Comparison of ENCODE assay signal across 1 cellular context in genomic region chr18:3654442-3655253, GRCh38.
A peak's percentile ranks its signal among the peaks of the same experiment; 100 is the strongest.
TF ChIP-seq lines count a peak whose summit lies in the region.

No MANE protein-coding gene starts in this region.

TF ChIP-seq in K562, 482 proteins besides CTCF, POLR2A, EP300 and RAD21 (continued from another document and continues in another):
- TF ChIP-seq CUX1 (CRISPR knock-in tag; IDR thresholded peaks at IDR 0.05) (peak; percentile 89), NUFIP1 (IDR thresholded peaks at IDR 0.05; ENCODE audit: partially characterized antibody) (no peak), TCFL5 (CRISPR knock-in tag; conservative IDR thresholded peaks at IDR 0.05) (no peak), SPI1 (IDR thresholded peaks at IDR 0.05; ENCODE audit: borderline replicate concordance, low read depth, low read length) (peak; percentile 7; the same call in 1 of the 2 replicates), JUN (IDR thresholded peaks at IDR 0.05; ENCODE audit: borderline replicate concordance, low read depth, low read length) (no peak), JUN (CRISPR knock-in tag; IDR thresholded peaks at IDR 0.05; ENCODE audit: borderline replicate concordance) (0 out of 2 replicates have a peak, but pooled peaks have one; percentile 26), EHMT2 (IDR thresholded peaks at IDR 0.05) (no peak), ARID4B (CRISPR knock-in tag; IDR thresholded peaks at IDR 0.05) (0 out of 2 replicates have a peak, but pooled peaks have one; percentile 62), NR1H2 (CRISPR knock-in tag; IDR thresholded peaks at IDR 0.05) (no peak), ZFP91 (CRISPR knock-in tag; IDR thresholded peaks at IDR 0.05) (no peak), ZBTB49 (CRISPR knock-in tag; IDR thresholded peaks at IDR 0.05; ENCODE audit: borderline replicate concordance) (no peak), NR2C1 (IDR thresholded peaks at IDR 0.05) (no peak), NR2C1 (tag; IDR thresholded peaks at IDR 0.05) (0 out of 2 replicates have a peak, but pooled peaks have one; percentile 18), PHF8 (IDR thresholded peaks at IDR 0.05; ENCODE audit: borderline replicate concordance, low read length) (peak; percentile 23; the same call in 1 of the 2 replicates), ZNF449 (CRISPR knock-in tag; IDR thresholded peaks at IDR 0.05) (0 out of 2 replicates have a peak, but pooled peaks have one; percentile 6), ZNF785 (CRISPR knock-in tag; IDR thresholded peaks at IDR 0.05) (no peak), CREB1 (IDR thresholded peaks at IDR 0.05) (no peak), CREB1 (CRISPR knock-in tag; IDR thresholded peaks at IDR 0.05) (0 out of 2 replicates have a peak, but pooled peaks have one; percentile 22), HDAC8 (tag; IDR thresholded peaks at IDR 0.05) (no peak; the same call in 1 of the 2 replicates), ZHX1 (conservative IDR thresholded peaks at IDR 0.05; ENCODE audit: low read length) (no peak), PTTG1 (tag; IDR thresholded peaks at IDR 0.05; ENCODE audit: low read depth) (0 out of 2 replicates have a peak, but pooled peaks have one; percentile 11), FOXM1 (IDR thresholded peaks at IDR 0.05; ENCODE audit: low read depth) (no peak), FOXM1 (CRISPR knock-in tag; IDR thresholded peaks at IDR 0.05; ENCODE audit: low read depth) (0 out of 2 replicates have a peak, but pooled peaks have one; percentile 6), CXXC5 (CRISPR knock-in tag; IDR thresholded peaks at IDR 0.05) (peak; percentile 11; the same call in 1 of the 2 replicates), USF1 (CRISPR knock-in tag; IDR thresholded peaks at IDR 0.05) (0 out of 2 replicates have a peak, but pooled peaks have one; percentile 22), ZBTB17 (CRISPR knock-in tag; IDR thresholded peaks at IDR 0.05) (no peak), DPF2 (IDR thresholded peaks at IDR 0.05) (no peak), BCL6 (CRISPR knock-in tag; IDR thresholded peaks at IDR 0.05) (0 out of 2 replicates have a peak, but pooled peaks have one; percentile 54), PTRF (tag; IDR thresholded peaks at IDR 0.05) (peak; percentile 25; the same call in 1 of the 2 replicates), TBL1XR1 (IDR thresholded peaks at IDR 0.05; ENCODE audit: low read length in 2 of 2) (peak in 1 of 2 experiments; percentile 22; a peak in 1 of 4 replicates), CREB3 (tag; conservative IDR thresholded peaks at IDR 0.05; ENCODE audit: low read depth) (peak; percentile 78), MECOM (CRISPR knock-in tag; IDR thresholded peaks at IDR 0.05) (peak; percentile 5; the same call in 1 of the 2 replicates), HINFP (tag; conservative IDR thresholded peaks at IDR 0.05; ENCODE audit: low read depth) (no peak; the same call in 1 of the 2 replicates), ADNP (tag; IDR thresholded peaks at IDR 0.05) (no peak), RFX7 (CRISPR knock-in tag; IDR thresholded peaks at IDR 0.05) (peak; percentile 78; the same call in 1 of the 2 replicates), DMBX1 (CRISPR knock-in tag; IDR thresholded peaks at IDR 0.05; ENCODE audit: borderline replicate concordance) (0 out of 2 replicates have a peak, but pooled peaks have one; percentile 51), XRCC4 (IDR thresholded peaks at IDR 0.05; ENCODE audit: extremely low read depth, insufficient read depth, insufficient read length) (no peak), MYC (IDR thresholded peaks at IDR 0.05; ENCODE audit: low read depth, low read length) (no peak; the same call in 1 of the 2 replicates), MYC (CRISPR knock-in tag; IDR thresholded peaks at IDR 0.05; ENCODE audit: borderline replicate concordance, low read depth) (peak; percentile 46; the same call in 1 of the 2 replicates)
